ENCODE assay signal across 24 cellular contexts in genomic region chr6:125647391-125647790, GRCh38.
DNase-seq lines count a peak whose midpoint lies in the region; ATAC-seq, FAIRE-seq and TF ChIP-seq lines count a peak whose summit lies in the region.
"Had no signal": no experiment of that assay in that cellular context is flagged by ENCODE, and none has a peak within 500 bp of the region (broad histone marks: within the 10 kb centered on the region; RNA-seq: fewer than 3 reads in every experiment).

No MANE protein-coding gene starts in this region.

- H3K9me3 ChIP-seq in H1 (ENCODE audit: insufficient read depth in 2 of 2, low read depth in 1 of 2, low read length in 1 of 2) = peaks cover 0 to 4% of the 10 kb centered on the region in 2 experiments; a peak in 1 of 4 replicates
- H3K9me3 ChIP-seq: A549, Caco-2 had no signal

- H3K79me1 ChIP-seq in H1 (ENCODE audit: low read depth, low read length) = no peaks in the 10 kb centered on the region

- POLR2A ChIA-PET in H1 (lab: Charles Lee; ENCODE audit: partially characterized antibody) = no interaction called here

- WGBS in H1 (ENCODE audit: extremely low coverage in 1 of 2, insufficient coverage in 1 of 2, insufficient read length in 1 of 2, insufficient replicate concordance in 2 of 2, low coverage in 1 of 2, low lambda C conversion rate in 2 of 2, missing lambda C conversion rate in 1 of 2), 2 experiments = 93% methylated on average over 4 of the region's 4 CpGs; no CpG with 5 or more reads in 1 of the 2 experiments

- TF ChIP-seq EP300 in H1 (IDR thresholded peaks at IDR 0.05; ENCODE audit: borderline replicate concordance in 1 of 2, low read depth in 2 of 2, low read length in 2 of 2) = no peak

- no peak overlapping the region for H3K9ac ChIP-seq in H1 (replicated peaks in 1 of 4; ENCODE audit: extremely low read depth in 1 of 4, low read depth in 3 of 4, low read length in 3 of 4)
- H3K9ac ChIP-seq: BLaER1 treated with 17β-estradiol and CSF1 and Interleukin-3, amounts not matched to agents 10 nM and 100 nM had no signal

- peaks cover 5% of the 10 kb centered on the region for H3K27me3 Mint-ChIP-seq in activated naive CD4-positive, alpha-beta T cell treated with anti-CD3 and anti-CD28 coated beads for 36 hours (ENCODE audit: low read depth)
- H3K27me3 Mint-ChIP-seq in neural crest cell (ENCODE audit: low read depth) = peaks cover 7% of the 10 kb centered on the region
- H3K27me3 Mint-ChIP-seq: CD4-positive, alpha-beta T cell had no signal

- no peak for ATAC-seq in activated naive CD4-positive, alpha-beta T cell treated with anti-CD3 and anti-CD28 coated beads, Interleukin-2, amount 50 U/mL, for 72 hours
- ATAC-seq in HG03432 (IDR thresholded peaks at IDR 0.05; ENCODE audit: unreplicated experiment) = no peak
- ATAC-seq: A549; CD8-positive, alpha-beta T cell; GM12878 had no signal

- no peaks in the 10 kb centered on the region; a peak in 1 of 8 replicates for H3K36me3 ChIP-seq in H1 (ENCODE audit: control insufficient read depth in 2 of 4, insufficient read depth in 4 of 4, low read length in 3 of 4)
- H3K36me3 ChIP-seq: BLaER1 treated with 17β-estradiol and CSF1 and Interleukin-3, amounts not matched to agents 10 nM and 100 nM had no signal

- no peak overlapping the region for H3K4me3 Mint-ChIP-seq in activated naive CD4-positive, alpha-beta T cell treated with anti-CD3 and anti-CD28 coated beads for 36 hours
- no peak overlapping the region for H3K4me3 Mint-ChIP-seq in neural crest cell
- H3K4me3 Mint-ChIP-seq: B cell; CD4-positive, alpha-beta T cell; CD8-positive, alpha-beta T cell had no signal

- H2BK120ac ChIP-seq in H1 (replicated peaks; ENCODE audit: low read depth, low read length) = no peak overlapping the region

- H3K4me1 ChIP-seq in H1 (replicated peaks in 1 of 4; ENCODE audit: control insufficient read depth in 3 of 4, insufficient read depth in 4 of 4, low read length in 3 of 4) = no peaks in the 10 kb centered on the region
- H3K4me1 ChIP-seq: A549; BLaER1 treated with 17β-estradiol and CSF1 and Interleukin-3, amounts not matched to agents 10 nM and 100 nM; Caco-2 had no signal

- H3K14ac ChIP-seq in H1 (ENCODE audit: insufficient read length) = no peak overlapping the region

- H3K27ac ChIP-seq in H1 (ENCODE audit: low read depth, low read length) = no peak overlapping the region
- H3K27ac ChIP-seq: 22Rv1; A549; BLaER1 treated with 17β-estradiol and CSF1 and Interleukin-3, amounts not matched to agents 10 nM and 100 nM; C4-2B had no signal

- H3K23ac ChIP-seq in H1 (ENCODE audit: insufficient read length) = no peak overlapping the region

- no peak overlapping the region for H4K8ac ChIP-seq in H1 (ENCODE audit: extremely low read depth, insufficient read depth, low read length)

- no peak for TF ChIP-seq RAD21 in H1 (IDR thresholded peaks at IDR 0.05 in 1 of 2, conservative IDR thresholded peaks at IDR 0.05 in 1 of 2; ENCODE audit: low read depth in 2 of 2, low read length in 2 of 2)

- no peaks in the 10 kb centered on the region for H4K20me1 ChIP-seq in H1 (replicated peaks in 1 of 2; ENCODE audit: control insufficient read depth in 1 of 2, insufficient read depth in 2 of 2, low read length in 2 of 2)
- H4K20me1 ChIP-seq: BLaER1 treated with 17β-estradiol and CSF1 and Interleukin-3, amounts not matched to agents 10 nM and 100 nM had no signal

- DNase-seq in activated naive CD4-positive, alpha-beta T cell treated with anti-CD3 and anti-CD28 coated beads for 36 hours = no peak
- no peak for DNase-seq in activated naive CD4-positive, alpha-beta T cell treated with anti-CD3 and anti-CD28 coated beads, Interleukin-2, amount 50 U/mL, for 72 hours (ENCODE audit: low spot score in 2 of 2)
- DNase-seq in H1 (ENCODE audit: low read depth in 1 of 2, low spot score in 2 of 2) (no peak), neural crest cell (ENCODE audit: low read depth, low spot score) (no peak), NOMO-1 treated with DMSO at 0.1 percent for 48 hours (lab: John Stamatoyannopoulos, UW; ENCODE audit: unreplicated experiment) (no peak)
- DNase-seq: AML-193; Caco-2; Calu3; CD4-positive, alpha-beta T cell; CD8-positive, alpha-beta T cell; DMS79; DND-41; EL; GDM1 had no signal

- TF ChIP-seq POLR2A in H1 (IDR thresholded peaks at IDR 0.05; ENCODE audit: control extremely low read depth in 1 of 2, low read depth in 2 of 2, low read length in 2 of 2) = no peak

- H2AK5ac ChIP-seq in H1 (ENCODE audit: low read depth, low read length) = no peak overlapping the region

- H3K27me3 ChIP-seq in H1 (replicated peaks in 1 of 4; ENCODE audit: control insufficient read depth in 3 of 4, extremely low read depth in 1 of 4, insufficient read depth in 3 of 4, low read length in 3 of 4) = peaks cover 0 to 1% (median 0%) of the 10 kb centered on the region in 4 experiments; a peak in 1 of 7 replicates
- H3K27me3 ChIP-seq: BLaER1 treated with 17β-estradiol and CSF1 and Interleukin-3, amounts not matched to agents 10 nM and 100 nM had no signal

- no peak overlapping the region for H3K4me2 ChIP-seq in H1 (ENCODE audit: insufficient read depth in 1 of 2, low read depth in 2 of 2, low read length in 2 of 2)
- H3K4me2 ChIP-seq: A549; BLaER1 treated with 17β-estradiol and CSF1 and Interleukin-3, amounts not matched to agents 10 nM and 100 nM had no signal

- CTCF ChIA-PET in activated naive CD4-positive, alpha-beta T cell treated with anti-CD3 and anti-CD28 coated beads for 36 hours (lab: Charles Lee) = interaction anchor here (1.0 kb wide), 1 partner anchor 8 kb away, joined by 3 read pairs; no protein-coding TSS in a partner anchor
- CTCF ChIA-PET in H1 (lab: Charles Lee; ENCODE audit: partially characterized antibody) = no interaction called here

- H4K5ac ChIP-seq in H1 (ENCODE audit: insufficient read length, low read depth, low read length) = no peak overlapping the region

- no peaks in the 10 kb centered on the region for H3K36me3 Mint-ChIP-seq in activated naive CD4-positive, alpha-beta T cell treated with anti-CD3 and anti-CD28 coated beads for 36 hours (ENCODE audit: low read depth)
- no peaks in the 10 kb centered on the region for H3K36me3 Mint-ChIP-seq in activated naive CD4-positive, alpha-beta T cell treated with anti-CD3 and anti-CD28 coated beads, Interleukin-2, amount 50 U/mL, for 72 hours
- H3K36me3 Mint-ChIP-seq in neural crest cell (ENCODE audit: low read depth) = peaks cover 3% of the 10 kb centered on the region
- H3K36me3 Mint-ChIP-seq: CD8-positive, alpha-beta T cell had no signal

- H2BK12ac ChIP-seq in H1 (ENCODE audit: low read depth, low read length) = no peak overlapping the region

- no peak overlapping the region for H2BK5ac ChIP-seq in H1 (ENCODE audit: low read depth, low read length)

- no peak overlapping the region for H3K56ac ChIP-seq in H1 (replicated peaks; ENCODE audit: insufficient read length, low read depth, low read length)

- no peaks in the 10 kb centered on the region for H3K4me1 Mint-ChIP-seq in activated naive CD4-positive, alpha-beta T cell treated with anti-CD3 and anti-CD28 coated beads for 36 hours (ENCODE audit: low read depth)
- H3K4me1 Mint-ChIP-seq in neural crest cell = no peaks in the 10 kb centered on the region
- H3K4me1 Mint-ChIP-seq: B cell had no signal

- no peak for TF ChIP-seq CTCF in H1 (IDR thresholded peaks at IDR 0.05; ENCODE audit: control extremely low read depth in 1 of 3, insufficient read depth in 1 of 3, low read depth in 1 of 3, low read length in 3 of 3)
- no peak for TF ChIP-seq CTCF in neural crest cell (conservative IDR thresholded peaks at IDR 0.05)

- no peak overlapping the region for H3K4ac ChIP-seq in H1 (replicated peaks; ENCODE audit: insufficient read length, low read depth, low read length)

- no peak overlapping the region for H3K4me3 ChIP-seq in H1 (ENCODE audit: extremely low read depth in 1 of 4, insufficient read depth in 2 of 4, low read depth in 3 of 4, low read length in 4 of 4)
- H3K4me3 ChIP-seq: A549; BLaER1 treated with 17β-estradiol and CSF1 and Interleukin-3, amounts not matched to agents 10 nM and 100 nM; GM12878 had no signal

- H4K91ac ChIP-seq in H1 (replicated peaks; ENCODE audit: insufficient read length, low read length) = no peak overlapping the region

- intact Hi-C loops in activated naive CD4-positive, alpha-beta T cell treated with anti-CD3 and anti-CD28 coated beads for 36 hours (cut with micrococcal nuclease) = no loop called here

- H3K9me3 Mint-ChIP-seq in activated naive CD4-positive, alpha-beta T cell treated with anti-CD3 and anti-CD28 coated beads for 36 hours = no peaks in the 10 kb centered on the region
- H3K9me3 Mint-ChIP-seq in activated naive CD4-positive, alpha-beta T cell treated with anti-CD3 and anti-CD28 coated beads, Interleukin-2, amount 50 U/mL, for 72 hours = no peaks in the 10 kb centered on the region
- H3K9me3 Mint-ChIP-seq in neural crest cell = peaks cover 6% of the 10 kb centered on the region
- H3K9me3 Mint-ChIP-seq: CD4-positive, alpha-beta T cell; CD8-positive, alpha-beta T cell had no signal

- no peak overlapping the region for H2BK15ac ChIP-seq in H1 (ENCODE audit: low read length)

- H3K27ac Mint-ChIP-seq in activated naive CD4-positive, alpha-beta T cell treated with anti-CD3 and anti-CD28 coated beads for 36 hours = peak overlapping the region; percentile 24
- no peak overlapping the region for H3K27ac Mint-ChIP-seq in activated naive CD4-positive, alpha-beta T cell treated with anti-CD3 and anti-CD28 coated beads, Interleukin-2, amount 50 U/mL, for 72 hours
- peak overlapping the region; percentile 32 for H3K27ac Mint-ChIP-seq in neural crest cell (ENCODE audit: unreplicated experiment)
- H3K27ac Mint-ChIP-seq: B cell; CD4-positive, alpha-beta T cell; CD8-positive, alpha-beta T cell had no signal

- no peak overlapping the region for H3K18ac ChIP-seq in H1 (ENCODE audit: extremely low read depth, low read length)

- no peaks in the 10 kb centered on the region for H3K23me2 ChIP-seq in H1 (ENCODE audit: low read depth, low read length)

- no peak overlapping the region for H2BK20ac ChIP-seq in H1 (ENCODE audit: low read length)

- no peak for FAIRE-seq in H1 (lab: Jason Lieb, UNC)
- FAIRE-seq: A549, D721Med, GM12878, GM12892, GM18507 had no signal

- H2AFZ ChIP-seq in H1 (ENCODE audit: low read length) = no peak overlapping the region

- no peaks in the 10 kb centered on the region for H3K79me2 ChIP-seq in H1 (ENCODE audit: control insufficient read depth in 1 of 2, insufficient read depth in 2 of 2, low read length in 2 of 2)

TF ChIP-seq in H1, 55 proteins besides CTCF, POLR2A, EP300 and RAD21:
- TF ChIP-seq KDM1A (IDR thresholded peaks at IDR 0.05; ENCODE audit: borderline replicate concordance, low read length) (peak; percentile 61; the same call in 1 of the 2 replicates), JUN (IDR thresholded peaks at IDR 0.05; ENCODE audit: low read depth, low read length) (no peak), GABPA (IDR thresholded peaks at IDR 0.05; ENCODE audit: borderline replicate concordance, insufficient read depth, low read length) (no peak)

Comparison
In these comparisons a context has a peak if more than half of its experiments do, and no peak if none do; other contexts are left out.
1. H3K27ac Mint-ChIP-seq: peak in activated naive CD4-positive, alpha-beta T cell treated with anti-CD3 and anti-CD28 coated beads for 36 hours (single experiment) and neural crest cell (single experiment); none in activated naive CD4-positive, alpha-beta T cell treated with anti-CD3 and anti-CD28 coated beads, Interleukin-2, amount 50 U/mL, for 72 hours (0 of 2).